ENCODE assay signal across 1 cellular context in the genomic region with DNA sequence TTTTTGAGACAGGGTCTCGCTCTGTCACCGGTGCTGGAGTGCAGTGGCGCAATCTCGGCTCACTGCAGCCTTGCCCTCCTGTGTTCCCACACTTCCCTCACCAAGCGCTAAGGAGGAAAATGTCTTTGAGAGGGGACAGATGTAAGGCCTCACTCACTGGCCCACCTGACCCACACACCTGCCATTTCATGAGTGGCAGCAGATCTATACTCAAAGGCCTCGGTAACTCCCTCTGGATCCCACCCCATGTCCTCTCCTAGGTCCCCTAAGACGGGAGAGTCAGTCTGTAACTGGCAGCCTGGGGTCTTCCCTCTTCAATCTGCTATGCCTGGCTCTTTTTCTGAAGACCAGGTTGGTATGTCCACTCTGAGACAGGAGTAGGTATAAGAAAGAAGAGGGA.
TF ChIP-seq lines count a peak whose summit lies in the region.

No MANE protein-coding gene starts in this region.

TF ChIP-seq in HepG2, 621 proteins besides CTCF, POLR2A, EP300 and RAD21:
- no peak for TF ChIP-seq ZNF124 (CRISPR knock-in tag; IDR thresholded peaks at IDR 0.05)
- TF ChIP-seq ZBTB33 (CRISPR knock-in tag; IDR thresholded peaks at IDR 0.05): 0 out of 2 replicates have a peak, but pooled peaks have one; percentile 26
